In the genomic region with DNA sequence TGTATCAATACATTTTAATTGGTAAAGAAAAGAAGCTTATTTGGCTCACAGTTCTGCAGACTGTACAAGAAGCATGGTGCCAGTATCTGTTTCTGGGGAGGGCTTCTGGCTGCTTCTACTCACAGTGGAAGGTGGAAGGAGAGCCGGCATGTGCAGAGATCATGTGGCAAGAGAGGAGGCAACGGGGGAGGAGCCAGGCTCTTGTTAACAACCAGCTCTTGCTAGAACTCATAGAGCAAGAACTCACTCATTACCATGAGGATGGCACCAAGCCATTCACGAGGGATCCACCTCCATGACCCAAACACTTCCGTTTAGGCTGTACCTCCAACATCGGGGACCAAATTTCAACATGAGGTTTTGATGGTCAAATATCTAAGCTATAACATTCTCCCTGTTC, we compare ENCODE assay signal across 27 cellular contexts. TPM values are rescaled to one million over a fixed set of nuclear protein-coding genes. Genes with fewer than 3 reads are reported as not detected.
"Had no signal": no experiment of that assay in that cellular context is flagged by ENCODE, and none has a peak within 500 bp of the region (broad histone marks: within the 10 kb centered on the region; RNA-seq: fewer than 3 reads in every experiment).

No MANE protein-coding gene starts in this region.

- H3K4me3 Mint-ChIP-seq: activated naive CD8-positive, alpha-beta T cell treated with anti-CD3 and anti-CD28 coated beads, Interleukin-2, amount 10 ng/mL, durations not matched to agents 7 days and 5 days; activated T-cell treated with anti-CD3 and anti-CD28 coated beads, Interleukin-2, amount 50 U/mL, for 72 hours; T-helper 1 cell treated with Interleukin-12 subunit alpha and Interleukin-12 subunit beta and Interleukin-4 antibody, amounts not matched to agents 30 μg/mL and 1 μg/mL, for 36 hours had no signal

- ATAC-seq: activated CD4-positive, CD25-positive, alpha-beta regulatory T cell treated with anti-CD3 and anti-CD28 coated beads, Interleukin-2, amount 50 U/mL, for 24 hours; activated T-cell treated with anti-CD3 and anti-CD28 coated beads, Interleukin-2, amount 50 U/mL, for 72 hours; Panc1; SK-N-SH treated with all-trans-retinoic acid at 6 μM for 48 hours had no signal

- H3K9me3 Mint-ChIP-seq: T-helper 1 cell treated with Interleukin-12 subunit alpha and Interleukin-12 subunit beta and Interleukin-4 antibody, amounts not matched to agents 30 μg/mL and 1 μg/mL, for 36 hours had no signal

- H3K9me3 ChIP-seq: adrenal gland, SJCRH30 had no signal

- H3K27me3 ChIP-seq: adrenal gland, SJCRH30 had no signal

- H3K27ac ChIP-seq: adrenal gland, RWPE1, SJCRH30 had no signal

- H3K4me1 ChIP-seq: adrenal gland, SJCRH30 had no signal

- DNase-seq: activated CD4-positive, alpha-beta T cell treated with anti-CD3 and anti-CD28 coated beads for 4 hours; activated CD4-positive, alpha-beta T cell treated with anti-CD3 and anti-CD28 coated beads, Interleukin-2, amount 50 U/mL, for 4 hours; activated naive CD4-positive, alpha-beta T cell treated with anti-CD3 and anti-CD28 coated beads, Interleukin-2, amount 50 U/mL, for 16 hours; activated naive CD8-positive, alpha-beta T cell treated with anti-CD3 and anti-CD28 coated beads, Interleukin-2, amount 10 ng/mL, durations not matched to agents 7 days and 5 days; activated T-cell treated with anti-CD3 and anti-CD28 coated beads, Interleukin-2, amount 50 U/mL, for 72 hours; adrenal gland; anterior cingulate cortex; IMR-90; KG1; NCI-H1048; NCI-H146; NCI-H187 treated with DMSO at 0.1 percent for 48 hours; NCI-H2081 treated with DMSO at 0.1 percent for 48 hours; NCI-H2171; NCI-H226; NCI-H510A; NCI-H69; NK-92 treated with Interleukin-12 subunit alpha and Interleukin-12 subunit beta, amount 100 ng/mL, for 24 hours; OCI-M1; Right ventricle myocardium superior; SJCRH30; SW 1271 had no signal

- H3K4me1 Mint-ChIP-seq: activated naive CD8-positive, alpha-beta T cell treated with anti-CD3 and anti-CD28 coated beads, Interleukin-2, amount 10 ng/mL, durations not matched to agents 7 days and 5 days had no signal

- H3K36me3 Mint-ChIP-seq: activated naive CD8-positive, alpha-beta T cell treated with anti-CD3 and anti-CD28 coated beads, Interleukin-2, amount 10 ng/mL, durations not matched to agents 7 days and 5 days had no signal

- H3K36me3 ChIP-seq: adrenal gland, SJCRH30 had no signal

- H3K4me3 ChIP-seq: adrenal gland, SJCRH30 had no signal

- H3K27ac Mint-ChIP-seq: activated naive CD8-positive, alpha-beta T cell treated with anti-CD3 and anti-CD28 coated beads, Interleukin-2, amount 10 ng/mL, durations not matched to agents 7 days and 5 days; activated T-cell treated with anti-CD3 and anti-CD28 coated beads, Interleukin-2, amount 50 U/mL, for 72 hours; T-helper 1 cell treated with Interleukin-12 subunit alpha and Interleukin-12 subunit beta and Interleukin-4 antibody, amounts not matched to agents 30 μg/mL and 1 μg/mL, for 36 hours had no signal

RNA-seq across cellular contexts. Expression of a gene that starts 7.5 kb away (rescaled TPM):
- total RNA-seq: activated T-cell treated with anti-CD3 and anti-CD28 coated beads, Interleukin-2, amount 50 U/mL, for 72 hours had no signal
